ENCODE assay signal across 22 cellular contexts in the genomic region with DNA sequence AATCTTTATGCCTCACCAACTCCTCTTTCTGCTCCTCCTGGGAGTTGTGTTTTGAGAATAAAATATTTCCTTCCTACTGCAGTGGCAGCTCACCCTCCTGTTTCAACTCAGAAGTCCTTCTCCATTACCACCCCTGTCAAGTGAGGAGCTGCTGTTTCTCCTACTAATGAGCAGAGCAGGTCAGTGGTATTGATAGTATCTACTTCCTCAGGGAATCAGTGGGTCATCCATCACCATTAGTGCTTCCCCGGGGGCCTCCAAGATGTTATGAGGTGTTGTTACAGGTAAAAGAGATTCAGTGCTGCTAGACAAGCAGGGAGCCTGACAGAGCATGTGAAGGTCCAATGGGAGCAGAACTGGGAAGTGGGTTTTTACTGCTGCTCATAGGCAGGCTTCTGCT.
A peak's percentile ranks its signal among the peaks of the same experiment; 100 is the strongest.
DNase-seq lines count a peak whose midpoint lies in the region; ATAC-seq and TF ChIP-seq lines count a peak whose summit lies in the region.
"Had no signal": no experiment of that assay in that cellular context is flagged by ENCODE, and none has a peak within 500 bp of the region (broad histone marks: within the 10 kb centered on the region; RNA-seq: fewer than 3 reads in every experiment).

No MANE protein-coding gene starts in this region.

- H3K9me3 Mint-ChIP-seq in GM23338, result no peaks in the 10 kb centered on the region
- no peaks in the 10 kb centered on the region for H3K9me3 Mint-ChIP-seq in neural progenitor cell
- no peaks in the 10 kb centered on the region for H3K9me3 Mint-ChIP-seq in stimulated activated naive B cell treated with anti-CD40 and anti-IgM and Interleukin-4, amounts not matched to agents 10 μg/mL and 1 μg/mL and 100 μg/mL, for 72 hours
- H3K9me3 Mint-ChIP-seq in natural killer cell treated with Interleukin-12 subunit alpha and Interleukin-12 subunit beta and Interleukin-15 and Interleukin-18, amount 100 ng/mL, for 72 hours, result peaks cover 13% of the 10 kb centered on the region
- H3K9me3 Mint-ChIP-seq: H9 had no signal

- H3K27ac ChIP-seq in GM23338 (ENCODE audit: low read depth) (no peak overlapping the region), neural progenitor cell (no peak overlapping the region), stomach (no peak overlapping the region)
- H3K27ac ChIP-seq: A549, GM23248 had no signal

- no peaks in the 10 kb centered on the region for H3K9me2 ChIP-seq in GM23338 (ENCODE audit: insufficient read depth)

- 27 to 47% (median 44%) methylated on average over 1 of the region's 1 CpG for WGBS in stomach, 5 donors

- H3K4me1 ChIP-seq in BE2C, result peaks cover 35% of the 10 kb centered on the region
- H3K4me1 ChIP-seq in GM23338 (ENCODE audit: insufficient read depth), result no peaks in the 10 kb centered on the region
- no peaks in the 10 kb centered on the region for H3K4me1 ChIP-seq in neural progenitor cell
- H3K4me1 ChIP-seq in stomach, result no peaks in the 10 kb centered on the region
- H3K4me1 ChIP-seq: A549 had no signal

- TF ChIP-seq POLR2A in stomach (IDR thresholded peaks at IDR 0.05), result no peak

- H3K27me3 Mint-ChIP-seq in GM23338 (ENCODE audit: insufficient read depth, low read depth, poor library complexity) (no peaks in the 10 kb centered on the region), neural progenitor cell (ENCODE audit: insufficient read depth, low read depth) (no peaks in the 10 kb centered on the region)
- H3K27me3 Mint-ChIP-seq in stimulated activated naive B cell treated with anti-CD40 and anti-IgM and Interleukin-4, amounts not matched to agents 10 μg/mL and 1 μg/mL and 100 μg/mL, for 72 hours, result no peaks in the 10 kb centered on the region
- no peaks in the 10 kb centered on the region for H3K27me3 Mint-ChIP-seq in natural killer cell treated with Interleukin-12 subunit alpha and Interleukin-12 subunit beta and Interleukin-15 and Interleukin-18, amount 100 ng/mL, for 72 hours

- H3K36me3 Mint-ChIP-seq in GM23338 (ENCODE audit: low read depth) (no peaks in the 10 kb centered on the region), neural progenitor cell (no peaks in the 10 kb centered on the region)
- H3K36me3 Mint-ChIP-seq in stimulated activated naive B cell treated with anti-CD40 and anti-IgM and Interleukin-4, amounts not matched to agents 10 μg/mL and 1 μg/mL and 100 μg/mL, for 72 hours, result no peaks in the 10 kb centered on the region
- H3K36me3 Mint-ChIP-seq in natural killer cell treated with Interleukin-12 subunit alpha and Interleukin-12 subunit beta and Interleukin-15 and Interleukin-18, amount 100 ng/mL, for 72 hours, result no peaks in the 10 kb centered on the region
- H3K36me3 Mint-ChIP-seq: CD4-positive, alpha-beta memory T cell had no signal

- H3K9ac ChIP-seq in neural progenitor cell, result no peak overlapping the region
- H3K9ac ChIP-seq: GM23248 had no signal

- H3K9me3 ChIP-seq in BE2C, result no peaks in the 10 kb centered on the region
- H3K9me3 ChIP-seq in neural progenitor cell (ENCODE audit: low read depth), result no peaks in the 10 kb centered on the region
- H3K9me3 ChIP-seq in stomach, result no peaks in the 10 kb centered on the region
- H3K9me3 ChIP-seq: A549 had no signal

- TF ChIP-seq CTCF in BE2C (IDR thresholded peaks at IDR 0.05; ENCODE audit: low read depth, low read length) (no peak), GM23338 (conservative IDR thresholded peaks at IDR 0.05; ENCODE audit: low read depth in 2 of 2) (no peak), neural progenitor cell (IDR thresholded peaks at IDR 0.05) (no peak), stomach (IDR thresholded peaks at IDR 0.05) (no peak)

- no peaks in the 10 kb centered on the region for H3F3A ChIP-seq in GM23338 (replicated peaks; ENCODE audit: low read depth)
- H3F3A ChIP-seq in neural progenitor cell (ENCODE audit: low read depth), result no peaks in the 10 kb centered on the region

- H3K79me2 ChIP-seq in GM23338 (replicated peaks; ENCODE audit: insufficient read depth) (no peaks in the 10 kb centered on the region), neural progenitor cell (ENCODE audit: low read depth) (no peaks in the 10 kb centered on the region)

- H3K4me2 ChIP-seq in GM23338 (no peak overlapping the region), neural progenitor cell (no peak overlapping the region)
- H3K4me2 ChIP-seq: A549 had no signal

- H3K4me1 Mint-ChIP-seq in GM23338 (no peaks in the 10 kb centered on the region), neural progenitor cell (no peaks in the 10 kb centered on the region)
- H3K4me1 Mint-ChIP-seq in stimulated activated naive B cell treated with anti-CD40 and anti-IgM and Interleukin-4, amounts not matched to agents 10 μg/mL and 1 μg/mL and 100 μg/mL, for 72 hours, result no peaks in the 10 kb centered on the region
- H3K4me1 Mint-ChIP-seq in natural killer cell treated with Interleukin-12 subunit alpha and Interleukin-12 subunit beta and Interleukin-15 and Interleukin-18, amount 100 ng/mL, for 72 hours (ENCODE audit: low read depth in 2 of 2), result no peaks in the 10 kb centered on the region
- H3K4me1 Mint-ChIP-seq: CD4-positive, alpha-beta memory T cell; H9 had no signal

- ATAC-seq in GM23338, result no peak
- ATAC-seq in stimulated activated naive B cell treated with anti-CD40 and anti-IgM and Interleukin-4, amounts not matched to agents 10 μg/mL and 1 μg/mL and 100 μg/mL, for 72 hours (replicated peaks), result no peak
- ATAC-seq in natural killer cell treated with Interleukin-12 subunit alpha and Interleukin-12 subunit beta and Interleukin-15 and Interleukin-18, amount 100 ng/mL, for 72 hours, result no peak
- ATAC-seq: A549, GM12878, HCT116 had no signal

- H3K27ac Mint-ChIP-seq in GM23338 (no peak overlapping the region), neural progenitor cell (no peak overlapping the region)
- no peak overlapping the region for H3K27ac Mint-ChIP-seq in stimulated activated naive B cell treated with anti-CD40 and anti-IgM and Interleukin-4, amounts not matched to agents 10 μg/mL and 1 μg/mL and 100 μg/mL, for 72 hours
- no peak overlapping the region for H3K27ac Mint-ChIP-seq in natural killer cell treated with Interleukin-12 subunit alpha and Interleukin-12 subunit beta and Interleukin-15 and Interleukin-18, amount 100 ng/mL, for 72 hours
- H3K27ac Mint-ChIP-seq: CD4-positive, alpha-beta memory T cell; H9 had no signal

- H4K20me1 ChIP-seq in GM23338 (replicated peaks; ENCODE audit: insufficient read depth), result no peaks in the 10 kb centered on the region
- H4K20me1 ChIP-seq in neural progenitor cell (ENCODE audit: low read depth), result no peaks in the 10 kb centered on the region

- intact Hi-C loops in stomach (cut with DNase I; ENCODE audit: low total_unique reads), result no loop called here

- H3K4me3 ChIP-seq in BE2C (ENCODE audit: low read depth, low read length) (no peak overlapping the region), GM23338 (no peak overlapping the region), neural progenitor cell (no peak overlapping the region), stomach (no peak overlapping the region)
- H3K4me3 ChIP-seq: A549, GM12878, GM23248 had no signal

- TF ChIP-seq EP300 in stomach (IDR thresholded peaks at IDR 0.05), result no peak

- no peaks in the 10 kb centered on the region for H3K36me3 ChIP-seq in BE2C
- H3K36me3 ChIP-seq in GM23338 (ENCODE audit: insufficient read depth), result no peaks in the 10 kb centered on the region
- H3K36me3 ChIP-seq in neural progenitor cell, result no peaks in the 10 kb centered on the region
- no peaks in the 10 kb centered on the region for H3K36me3 ChIP-seq in stomach

- no peaks in the 10 kb centered on the region for H3K27me3 ChIP-seq in BE2C
- no peaks in the 10 kb centered on the region for H3K27me3 ChIP-seq in GM23338 (ENCODE audit: insufficient read depth)
- no peaks in the 10 kb centered on the region for H3K27me3 ChIP-seq in neural progenitor cell
- H3K27me3 ChIP-seq in stomach, result no peaks in the 10 kb centered on the region

- peak overlapping the region; percentile 77; the same call in 1 of the 2 replicates for H2AFZ ChIP-seq in GM23338
- H2AFZ ChIP-seq in neural progenitor cell (replicated peaks), result peak overlapping the region; percentile 66
- H2AFZ ChIP-seq: GM23248 had no signal

- H3K4me3 Mint-ChIP-seq in GM23338 (no peak overlapping the region), neural progenitor cell (no peak overlapping the region)
- no peak overlapping the region for H3K4me3 Mint-ChIP-seq in stimulated activated naive B cell treated with anti-CD40 and anti-IgM and Interleukin-4, amounts not matched to agents 10 μg/mL and 1 μg/mL and 100 μg/mL, for 72 hours
- H3K4me3 Mint-ChIP-seq in natural killer cell treated with Interleukin-12 subunit alpha and Interleukin-12 subunit beta and Interleukin-15 and Interleukin-18, amount 100 ng/mL, for 72 hours, result no peak overlapping the region
- H3K4me3 Mint-ChIP-seq: CD4-positive, alpha-beta memory T cell; H9 had no signal

- DNase-seq in BE2C (peak; percentile 45), GM23338 (ENCODE audit: low spot score) (no peak), islet precursor cell (peak; percentile 96), neural progenitor cell (ENCODE audit: low spot score) (no peak), HPDE6-E6E7 (ENCODE audit: extremely low spot score) (no peak), stomach (no peak)
- DNase-seq in stimulated activated naive B cell treated with anti-CD40 and anti-IgM and Interleukin-4, amounts not matched to agents 10 μg/mL and 1 μg/mL and 100 μg/mL, for 72 hours, result no peak
- DNase-seq in natural killer cell treated with Interleukin-12 subunit alpha and Interleukin-12 subunit beta and Interleukin-15 and Interleukin-18, amount 100 ng/mL, for 72 hours (ENCODE audit: low spot score), result no peak
- DNase-seq: 8988T; ACHN; AML-193; C1 segment of cervical spinal cord; Calu3; CD4-positive, alpha-beta memory T cell; COR-L47; DND-41; GDM1; GM23248; H9 had no signal

TF ChIP-seq in GM23338, 12 proteins besides CTCF, POLR2A, EP300 and RAD21 (continues in another document):
- TF ChIP-seq NANOG (IDR thresholded peaks at IDR 0.05; ENCODE audit: borderline replicate concordance) (no peak), ZNF114 (CRISPR knock-in tag; IDR thresholded peaks at IDR 0.05) (no peak)
- TF ChIP-seq, protein P1, sequence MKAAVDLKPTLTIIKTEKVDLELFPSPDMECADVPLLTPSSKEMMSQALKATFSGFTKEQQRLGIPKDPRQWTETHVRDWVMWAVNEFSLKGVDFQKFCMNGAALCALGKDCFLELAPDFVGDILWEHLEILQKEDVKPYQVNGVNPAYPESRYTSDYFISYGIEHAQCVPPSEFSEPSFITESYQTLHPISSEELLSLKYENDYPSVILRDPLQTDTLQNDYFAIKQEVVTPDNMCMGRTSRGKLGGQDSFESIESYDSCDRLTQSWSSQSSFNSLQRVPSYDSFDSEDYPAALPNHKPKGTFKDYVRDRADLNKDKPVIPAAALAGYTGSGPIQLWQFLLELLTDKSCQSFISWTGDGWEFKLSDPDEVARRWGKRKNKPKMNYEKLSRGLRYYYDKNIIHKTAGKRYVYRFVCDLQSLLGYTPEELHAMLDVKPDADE (IDR thresholded peaks at IDR 0.05), result no peak

Comparison
In these comparisons a context has a peak if more than half of its experiments do, and no peak if none do; other contexts are left out.
1. DNase-seq: peak in BE2C (single experiment) and islet precursor cell (single experiment); none in GM23338 (single experiment), neural progenitor cell (single experiment), HPDE6-E6E7 (single experiment), stomach (single experiment), stimulated activated naive B cell treated with anti-CD40 and anti-IgM and Interleukin-4, amounts not matched to agents 10 μg/mL and 1 μg/mL and 100 μg/mL, for 72 hours (single experiment) and natural killer cell treated with Interleukin-12 subunit alpha and Interleukin-12 subunit beta and Interleukin-15 and Interleukin-18, amount 100 ng/mL, for 72 hours (single experiment).